Comparison of ENCODE assay signal across 2 cellular contexts in genomic region chr2:174325373-174325772, GRCh38.
TF ChIP-seq lines count a peak whose summit lies in the region.

No MANE protein-coding gene starts in this region.

TF ChIP-seq in HEK293, 187 proteins besides CTCF, POLR2A, EP300 and RAD21:
- TF ChIP-seq ZNF37A (tag by site-specific recombination; IDR thresholded peaks at IDR 0.05) (no peak), ZNF449 (tag by site-specific recombination; IDR thresholded peaks at IDR 0.05) (peak; percentile 81; the same call in 1 of the 2 replicates), INSM2 (tag by site-specific recombination; IDR thresholded peaks at IDR 0.05) (no peak)

TF ChIP-seq in K562, 482 proteins besides CTCF, POLR2A, EP300 and RAD21:
- TF ChIP-seq ZNF384 (IDR thresholded peaks at IDR 0.05; ENCODE audit: low read depth, low read length) (0 out of 2 replicates have a peak, but pooled peaks have one; percentile 12), ZNF592 (IDR thresholded peaks at IDR 0.05) (0 out of 2 replicates have a peak, but pooled peaks have one; percentile 29), TRIM28 (IDR thresholded peaks at IDR 0.05) (no peak)
